Comparison of ENCODE assay signal across 23 cellular contexts in the genomic region with DNA sequence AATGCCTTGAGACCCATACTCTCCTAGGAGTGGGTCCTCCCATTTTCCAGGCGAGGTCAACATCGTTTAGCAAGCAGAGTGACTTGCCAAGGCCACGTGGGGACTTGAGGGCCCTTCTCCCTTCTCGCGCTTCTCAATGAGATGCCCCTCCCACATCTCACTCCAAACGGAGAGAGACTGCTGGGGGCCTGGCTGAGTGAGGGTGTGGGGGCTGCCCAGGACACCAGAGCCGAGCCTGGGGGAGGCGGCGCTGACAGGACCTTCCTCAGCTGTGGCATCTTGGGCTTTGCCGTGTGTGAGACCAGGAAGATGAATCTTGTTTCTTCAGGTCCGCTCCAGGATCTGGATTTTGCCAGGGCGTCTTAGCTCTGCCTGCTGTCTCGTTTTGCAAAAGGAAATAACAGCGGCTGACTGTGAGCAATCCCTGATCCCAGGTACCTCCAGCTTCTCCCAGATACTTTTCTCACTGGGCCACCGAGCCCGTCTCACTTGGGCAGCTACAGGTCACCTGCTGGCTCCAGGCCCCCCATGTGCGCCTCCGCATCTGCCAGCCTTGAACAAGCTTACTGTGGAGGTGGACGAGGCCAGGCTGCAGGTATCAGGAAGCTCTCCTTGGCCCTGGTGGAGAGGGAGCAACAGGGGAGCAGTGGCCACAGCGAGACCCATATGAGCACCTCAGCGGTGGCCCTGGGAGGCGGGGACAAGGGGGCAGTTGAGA. TPM values are rescaled to one million over a fixed set of nuclear protein-coding genes. Genes with fewer than 3 reads are reported as not detected.
A peak's percentile ranks its signal among the peaks of the same experiment; 100 is the strongest.
DNase-seq lines count a peak whose midpoint lies in the region; ATAC-seq and TF ChIP-seq lines count a peak whose summit lies in the region.
"Had no signal": no experiment of that assay in that cellular context is flagged by ENCODE, and none has a peak within 500 bp of the region (broad histone marks: within the 10 kb centered on the region; RNA-seq: fewer than 3 reads in every experiment).

No MANE protein-coding gene starts in this region.

- peaks cover 49% of the 10 kb centered on the region for H4K20me1 ChIP-seq in neural progenitor cell (ENCODE audit: low read depth)

- DNase-seq in H7 (peak; percentile 81), RWPE1 (ENCODE audit: low spot score) (no peak), neural progenitor cell (ENCODE audit: low spot score) (peak; percentile 63), GM20000 (ENCODE audit: low spot score) (no peak), SKM-1 (lab: John Stamatoyannopoulos, UW; ENCODE audit: unreplicated experiment) (no peak)
- DNase-seq in activated CD4-positive, alpha-beta T cell treated with anti-CD3 and anti-CD28 coated beads, Interleukin-2, amount 50 U/mL, for 1 hour = no peak
- DNase-seq: activated CD4-positive, alpha-beta T cell treated with anti-CD3 and anti-CD28 coated beads, Interleukin-2, amount 50 U/mL, for 4 hours; activated effector memory CD4-positive, alpha-beta T cell treated with anti-CD3 and anti-CD28 coated beads, Interleukin-2, amount 50 U/mL, for 16 hours; AML-193; naive B cell; NCI-H187 treated with DMSO at 0.1 percent for 48 hours; NCI-H510A treated with DMSO at 0.1 percent for 48 hours; stimulated activated CD4-positive, alpha-beta T cell treated with anti-CD3 and anti-CD28 coated beads, Interleukin-4, amount 100 ng/mL, for 1 hour had no signal

- H3K27me3 Mint-ChIP-seq in neural progenitor cell (ENCODE audit: insufficient read depth, low read depth) = peaks cover 23% of the 10 kb centered on the region

- peak overlapping the region; percentile 11 for H3K4me3 ChIP-seq in H7 (ENCODE audit: insufficient read depth, low read depth, low read length)
- H3K4me3 ChIP-seq in iPS-18a (ENCODE audit: low read length) = peak overlapping the region; percentile 44
- H3K4me3 ChIP-seq in neural progenitor cell = peak overlapping the region; percentile 27
- H3K4me3 ChIP-seq: dorsolateral prefrontal cortex had no signal

- TF ChIP-seq CTCF in RWPE1 (conservative IDR thresholded peaks at IDR 0.05; ENCODE audit: low read depth) (no peak), neural progenitor cell (IDR thresholded peaks at IDR 0.05) (no peak), GM20000 (IDR thresholded peaks at IDR 0.05; ENCODE audit: extremely low read depth, missing control alignments) (no peak)

- peaks cover 34% of the 10 kb centered on the region for H3K4me1 Mint-ChIP-seq in neural progenitor cell

- H3K27ac Mint-ChIP-seq in neural progenitor cell = no peak overlapping the region

- peaks cover 31% of the 10 kb centered on the region for H3F3A ChIP-seq in neural progenitor cell (ENCODE audit: low read depth)

- H3K4me1 ChIP-seq in iPS-18a (ENCODE audit: control insufficient read depth, low read depth, low read length) (peaks cover 26% of the 10 kb centered on the region), neural progenitor cell (peaks cover 25% of the 10 kb centered on the region)

- H3K27me3 ChIP-seq in H7 (ENCODE audit: control insufficient read depth, insufficient read depth, low read length) (peaks cover 24% of the 10 kb centered on the region), iPS-18a (ENCODE audit: control insufficient read depth, insufficient read depth, low read length) (peaks cover 27% of the 10 kb centered on the region), neural progenitor cell (peaks cover 24% of the 10 kb centered on the region)

- H3K9me3 ChIP-seq in iPS-18a (ENCODE audit: control insufficient read depth, low read depth, low read length) = no peaks in the 10 kb centered on the region
- H3K9me3 ChIP-seq in neural progenitor cell (ENCODE audit: low read depth) = no peaks in the 10 kb centered on the region

- H3K4me3 Mint-ChIP-seq in neural progenitor cell = peak overlapping the region; percentile 15
- H3K4me3 Mint-ChIP-seq: naive B cell had no signal

- H3K27ac ChIP-seq in RWPE1 (peak overlapping the region; percentile 97), iPS-18a (ENCODE audit: low read length) (peak overlapping the region; percentile 33), neural progenitor cell (peak overlapping the region; percentile 69)
- H3K27ac ChIP-seq: HL-60 had no signal

- no peaks in the 10 kb centered on the region for H3K36me3 Mint-ChIP-seq in neural progenitor cell

- H2AFZ ChIP-seq in neural progenitor cell (replicated peaks) = no peak overlapping the region

- H3K4me2 ChIP-seq in neural progenitor cell = peak overlapping the region; percentile 69

- CTCF ChIA-PET in RWPE1 (lab: Yijun Ruan, JAX) = interaction anchor here (0.5 to 1.1 kb wide), 2 partner anchors 12 to 187 kb away, joined by 3 read pairs; no protein-coding TSS in a partner anchor

- peak overlapping the region; percentile 43 for H3K9ac ChIP-seq in iPS-18a (ENCODE audit: low read length)
- no peak overlapping the region for H3K9ac ChIP-seq in neural progenitor cell

- POLR2A ChIA-PET in RWPE1 (lab: Yijun Ruan, JAX; ENCODE audit: low non-redundant PET) = no interaction called here

- H3K79me2 ChIP-seq in neural progenitor cell (ENCODE audit: low read depth) = no peaks in the 10 kb centered on the region

- ATAC-seq in HG03159 (IDR thresholded peaks at IDR 0.05; ENCODE audit: unreplicated experiment) = no peak
- ATAC-seq: esophagus mucosa, Right ventricle myocardium inferior had no signal

- peaks cover 4% of the 10 kb centered on the region for H3K36me3 ChIP-seq in H7 (replicated peaks; ENCODE audit: control insufficient read depth, insufficient read depth, low read length)
- peaks cover 3% of the 10 kb centered on the region for H3K36me3 ChIP-seq in iPS-18a (ENCODE audit: control insufficient read depth, low read depth, low read length)
- H3K36me3 ChIP-seq in neural progenitor cell = no peaks in the 10 kb centered on the region

- peaks cover 4% of the 10 kb centered on the region for H3K9me3 Mint-ChIP-seq in neural progenitor cell
- H3K9me3 Mint-ChIP-seq: naive B cell had no signal

RNA-seq across cellular contexts. Expression of a gene that starts 6.0 kb away (rescaled TPM):
- total RNA-seq in H7 (2014; rRNA removed; shearing (Covaris generic)) = 0.17 and 0.30 TPM in 2 replicates
- 0.77 TPM in 1 of 2 replicates, not detected in the other for total RNA-seq in neural progenitor cell (ENCODE audit: low replicate concordance)
- total RNA-seq: cardiac septum, liver, Right ventricle myocardium inferior, skeletal muscle tissue had no signal

RNA-seq across cellular contexts. Expression of a gene that starts 8.8 kb away (rescaled TPM):
- 36.1 and 58.9 TPM in 2 replicates for total RNA-seq in H7 (2014; rRNA removed; shearing (Covaris generic))
- total RNA-seq in neural progenitor cell (ENCODE audit: low replicate concordance) = 21.1 and 73.7 TPM in 2 replicates

RNA-seq across cellular contexts. Expression of a gene that starts 14.6 kb away (rescaled TPM):
- not detected in 2 replicates for total RNA-seq in H7 (2014; rRNA removed; shearing (Covaris generic))
- 0.09 TPM in 1 of 2 replicates, not detected in the other for total RNA-seq in neural progenitor cell (ENCODE audit: low replicate concordance)
- total RNA-seq: cardiac septum, esophagus mucosa, liver, Right ventricle myocardium inferior, skeletal muscle tissue, ureter had no signal

RNA-seq across cellular contexts. Expression of a gene that starts 21.8 kb away (rescaled TPM):
- total RNA-seq in H7 (2014; rRNA removed; shearing (Covaris generic)) = 0.59 and 1.2 TPM in 2 replicates
- 0.06 and 0.62 TPM in 2 replicates for total RNA-seq in neural progenitor cell (ENCODE audit: low replicate concordance)
- total RNA-seq: cardiac septum, liver, Right ventricle myocardium inferior, skeletal muscle tissue, ureter had no signal

RNA-seq across cellular contexts. Expression of a gene that starts 23.3 kb away (rescaled TPM):
- 0.24 TPM in 1 of 2 replicates, not detected in the other for total RNA-seq in H7 (2014; rRNA removed; shearing (Covaris generic))
- 0.62 TPM in 1 of 2 replicates, not detected in the other for total RNA-seq in neural progenitor cell (ENCODE audit: low replicate concordance)
- total RNA-seq: esophagus mucosa had no signal

Comparison
In these comparisons a context has a peak if more than half of its experiments do, and no peak if none do; other contexts are left out.
1. DNase-seq: peak in H7 (single experiment) and neural progenitor cell (single experiment); none in RWPE1 (single experiment), activated CD4-positive, alpha-beta T cell treated with anti-CD3 and anti-CD28 coated beads, Interleukin-2, amount 50 U/mL, for 1 hour (single experiment), GM20000 (single experiment) and SKM-1 (single experiment).
2. H3K27ac ChIP-seq: peak in every context shown above with its lines; median percentile 97 in RWPE1; 69 in neural progenitor cell; 33 in iPS-18a.
3. Peak in every context shown above with its lines, with median percentiles within 50 percentile points of each other: H3K4me3 ChIP-seq.